1 cellular context compared by ENCODE assay signal in the genomic region with DNA sequence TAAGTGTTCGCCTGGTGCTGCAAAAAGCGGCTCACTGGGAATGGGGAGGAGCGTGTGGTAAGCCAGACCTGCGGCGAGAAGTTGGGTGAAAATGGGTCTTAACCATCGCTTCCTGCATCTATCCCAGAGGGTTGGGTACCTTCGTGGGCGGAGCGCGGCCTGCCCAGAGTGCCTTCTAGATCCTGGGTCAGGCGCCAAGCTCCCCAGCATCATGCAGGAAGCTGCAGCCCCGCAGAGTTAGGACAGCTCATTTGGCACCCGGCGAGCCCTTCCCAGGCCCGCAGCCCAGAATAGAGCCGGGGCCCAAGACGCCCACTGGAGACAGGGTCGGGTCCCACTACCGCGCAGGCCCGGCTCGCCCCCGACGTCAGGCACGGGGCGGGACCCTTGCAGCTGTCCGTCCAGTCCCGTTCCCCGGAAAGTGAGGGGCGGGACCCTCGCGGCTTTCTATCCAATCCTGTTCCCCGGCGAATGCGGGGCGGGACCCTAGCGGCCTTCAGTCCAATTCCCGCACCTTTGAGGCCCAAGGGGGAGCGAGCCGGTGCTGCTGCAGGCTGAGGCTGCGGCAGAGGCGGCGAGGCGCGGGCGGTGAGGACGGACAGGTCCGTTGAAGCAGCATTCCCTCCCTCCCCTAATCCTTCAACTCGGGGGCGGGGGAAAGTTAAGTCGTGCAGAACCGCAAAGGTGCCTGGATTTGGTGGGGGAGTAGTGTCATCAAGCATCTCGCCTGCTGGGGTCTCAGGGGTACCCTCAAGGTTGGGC.
TF ChIP-seq lines count a peak whose summit lies in the region.

A gene with protein sequence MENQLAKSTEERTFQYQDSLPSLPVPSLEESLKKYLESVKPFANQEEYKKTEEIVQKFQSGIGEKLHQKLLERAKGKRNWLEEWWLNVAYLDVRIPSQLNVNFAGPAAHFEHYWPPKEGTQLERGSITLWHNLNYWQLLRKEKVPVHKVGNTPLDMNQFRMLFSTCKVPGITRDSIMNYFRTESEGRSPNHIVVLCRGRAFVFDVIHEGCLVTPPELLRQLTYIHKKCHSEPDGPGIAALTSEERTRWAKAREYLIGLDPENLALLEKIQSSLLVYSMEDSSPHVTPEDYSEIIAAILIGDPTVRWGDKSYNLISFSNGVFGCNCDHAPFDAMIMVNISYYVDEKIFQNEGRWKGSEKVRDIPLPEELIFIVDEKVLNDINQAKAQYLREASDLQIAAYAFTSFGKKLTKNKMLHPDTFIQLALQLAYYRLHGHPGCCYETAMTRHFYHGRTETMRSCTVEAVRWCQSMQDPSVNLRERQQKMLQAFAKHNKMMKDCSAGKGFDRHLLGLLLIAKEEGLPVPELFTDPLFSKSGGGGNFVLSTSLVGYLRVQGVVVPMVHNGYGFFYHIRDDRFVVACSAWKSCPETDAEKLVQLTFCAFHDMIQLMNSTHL (plus strand): TSS at position 499 of the 762 bp plus-strand sequence. CDS start 3,405 bp downstream, outside the sequence.

TF ChIP-seq in K562, 482 proteins besides CTCF, POLR2A, EP300 and RAD21 (continued from another document and continues in another):
- TF ChIP-seq, protein P1, sequence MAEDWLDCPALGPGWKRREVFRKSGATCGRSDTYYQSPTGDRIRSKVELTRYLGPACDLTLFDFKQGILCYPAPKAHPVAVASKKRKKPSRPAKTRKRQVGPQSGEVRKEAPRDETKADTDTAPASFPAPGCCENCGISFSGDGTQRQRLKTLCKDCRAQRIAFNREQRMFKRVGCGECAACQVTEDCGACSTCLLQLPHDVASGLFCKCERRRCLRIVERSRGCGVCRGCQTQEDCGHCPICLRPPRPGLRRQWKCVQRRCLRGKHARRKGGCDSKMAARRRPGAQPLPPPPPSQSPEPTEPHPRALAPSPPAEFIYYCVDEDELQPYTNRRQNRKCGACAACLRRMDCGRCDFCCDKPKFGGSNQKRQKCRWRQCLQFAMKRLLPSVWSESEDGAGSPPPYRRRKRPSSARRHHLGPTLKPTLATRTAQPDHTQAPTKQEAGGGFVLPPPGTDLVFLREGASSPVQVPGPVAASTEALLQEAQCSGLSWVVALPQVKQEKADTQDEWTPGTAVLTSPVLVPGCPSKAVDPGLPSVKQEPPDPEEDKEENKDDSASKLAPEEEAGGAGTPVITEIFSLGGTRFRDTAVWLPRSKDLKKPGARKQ (CRISPR knock-in tag; IDR thresholded peaks at IDR 0.05) = no peak
- TF ChIP-seq ZNF253 (CRISPR knock-in tag; conservative IDR thresholded peaks at IDR 0.05) (no peak), MTF1 (CRISPR knock-in tag; IDR thresholded peaks at IDR 0.05; ENCODE audit: borderline replicate concordance) (no peak), CHD2 (IDR thresholded peaks at IDR 0.05; ENCODE audit: low read depth, low read length) (peak; percentile 61; the same call in 1 of the 2 replicates), EGR1 (conservative IDR thresholded peaks at IDR 0.05) (peak; percentile 73), EWSR1 (IDR thresholded peaks at IDR 0.05; ENCODE audit: borderline replicate concordance, low read depth, partially characterized antibody) (no peak), ZNF174 (CRISPR knock-in tag; IDR thresholded peaks at IDR 0.05) (no peak), ZBTB8A (IDR thresholded peaks at IDR 0.05; ENCODE audit: partially characterized antibody) (no peak), ZNF165 (CRISPR knock-in tag; IDR thresholded peaks at IDR 0.05; ENCODE audit: borderline replicate concordance) (no peak), ZNF766 (CRISPR knock-in tag; conservative IDR thresholded peaks at IDR 0.05) (no peak), XRCC3 (IDR thresholded peaks at IDR 0.05) (no peak), MBD2 (IDR thresholded peaks at IDR 0.05; ENCODE audit: borderline replicate concordance, low read depth) (peak; percentile 80; the same call in 1 of the 2 replicates), DPF2 (IDR thresholded peaks at IDR 0.05) (0 out of 2 replicates have a peak, but pooled peaks have one; percentile 12), HDAC2 (IDR thresholded peaks at IDR 0.05) (peak; percentile 55; the same call in 1 of the 2 replicates), SAP30 (IDR thresholded peaks at IDR 0.05; ENCODE audit: borderline replicate concordance, insufficient read depth, low read depth, low read length, poor library complexity, severe bottlenecking) (no peak), PHB (CRISPR knock-in tag; IDR thresholded peaks at IDR 0.05) (0 out of 2 replicates have a peak, but pooled peaks have one; percentile 22), PCBP1 (IDR thresholded peaks at IDR 0.05; ENCODE audit: low read depth, low read length, poor library complexity, severe bottlenecking) (no peak), TSC22D4 (tag; IDR thresholded peaks at IDR 0.05) (no peak), CAMTA2 (CRISPR knock-in tag; conservative IDR thresholded peaks at IDR 0.05) (no peak), KLF1 (tag; IDR thresholded peaks at IDR 0.05) (no peak), RCOR1 (IDR thresholded peaks at IDR 0.05; ENCODE audit: borderline replicate concordance in 1 of 2, low read depth in 2 of 2, low read length in 2 of 2) (peak in 1 of 2 experiments; percentile 38; a peak in 1 of 4 replicates), CBX3 (IDR thresholded peaks at IDR 0.05; ENCODE audit: borderline replicate concordance in 1 of 2, low read length in 2 of 2) (no peak), MIER1 (IDR thresholded peaks at IDR 0.05; ENCODE audit: low read depth) (no peak)
- TF ChIP-seq, protein P2, sequence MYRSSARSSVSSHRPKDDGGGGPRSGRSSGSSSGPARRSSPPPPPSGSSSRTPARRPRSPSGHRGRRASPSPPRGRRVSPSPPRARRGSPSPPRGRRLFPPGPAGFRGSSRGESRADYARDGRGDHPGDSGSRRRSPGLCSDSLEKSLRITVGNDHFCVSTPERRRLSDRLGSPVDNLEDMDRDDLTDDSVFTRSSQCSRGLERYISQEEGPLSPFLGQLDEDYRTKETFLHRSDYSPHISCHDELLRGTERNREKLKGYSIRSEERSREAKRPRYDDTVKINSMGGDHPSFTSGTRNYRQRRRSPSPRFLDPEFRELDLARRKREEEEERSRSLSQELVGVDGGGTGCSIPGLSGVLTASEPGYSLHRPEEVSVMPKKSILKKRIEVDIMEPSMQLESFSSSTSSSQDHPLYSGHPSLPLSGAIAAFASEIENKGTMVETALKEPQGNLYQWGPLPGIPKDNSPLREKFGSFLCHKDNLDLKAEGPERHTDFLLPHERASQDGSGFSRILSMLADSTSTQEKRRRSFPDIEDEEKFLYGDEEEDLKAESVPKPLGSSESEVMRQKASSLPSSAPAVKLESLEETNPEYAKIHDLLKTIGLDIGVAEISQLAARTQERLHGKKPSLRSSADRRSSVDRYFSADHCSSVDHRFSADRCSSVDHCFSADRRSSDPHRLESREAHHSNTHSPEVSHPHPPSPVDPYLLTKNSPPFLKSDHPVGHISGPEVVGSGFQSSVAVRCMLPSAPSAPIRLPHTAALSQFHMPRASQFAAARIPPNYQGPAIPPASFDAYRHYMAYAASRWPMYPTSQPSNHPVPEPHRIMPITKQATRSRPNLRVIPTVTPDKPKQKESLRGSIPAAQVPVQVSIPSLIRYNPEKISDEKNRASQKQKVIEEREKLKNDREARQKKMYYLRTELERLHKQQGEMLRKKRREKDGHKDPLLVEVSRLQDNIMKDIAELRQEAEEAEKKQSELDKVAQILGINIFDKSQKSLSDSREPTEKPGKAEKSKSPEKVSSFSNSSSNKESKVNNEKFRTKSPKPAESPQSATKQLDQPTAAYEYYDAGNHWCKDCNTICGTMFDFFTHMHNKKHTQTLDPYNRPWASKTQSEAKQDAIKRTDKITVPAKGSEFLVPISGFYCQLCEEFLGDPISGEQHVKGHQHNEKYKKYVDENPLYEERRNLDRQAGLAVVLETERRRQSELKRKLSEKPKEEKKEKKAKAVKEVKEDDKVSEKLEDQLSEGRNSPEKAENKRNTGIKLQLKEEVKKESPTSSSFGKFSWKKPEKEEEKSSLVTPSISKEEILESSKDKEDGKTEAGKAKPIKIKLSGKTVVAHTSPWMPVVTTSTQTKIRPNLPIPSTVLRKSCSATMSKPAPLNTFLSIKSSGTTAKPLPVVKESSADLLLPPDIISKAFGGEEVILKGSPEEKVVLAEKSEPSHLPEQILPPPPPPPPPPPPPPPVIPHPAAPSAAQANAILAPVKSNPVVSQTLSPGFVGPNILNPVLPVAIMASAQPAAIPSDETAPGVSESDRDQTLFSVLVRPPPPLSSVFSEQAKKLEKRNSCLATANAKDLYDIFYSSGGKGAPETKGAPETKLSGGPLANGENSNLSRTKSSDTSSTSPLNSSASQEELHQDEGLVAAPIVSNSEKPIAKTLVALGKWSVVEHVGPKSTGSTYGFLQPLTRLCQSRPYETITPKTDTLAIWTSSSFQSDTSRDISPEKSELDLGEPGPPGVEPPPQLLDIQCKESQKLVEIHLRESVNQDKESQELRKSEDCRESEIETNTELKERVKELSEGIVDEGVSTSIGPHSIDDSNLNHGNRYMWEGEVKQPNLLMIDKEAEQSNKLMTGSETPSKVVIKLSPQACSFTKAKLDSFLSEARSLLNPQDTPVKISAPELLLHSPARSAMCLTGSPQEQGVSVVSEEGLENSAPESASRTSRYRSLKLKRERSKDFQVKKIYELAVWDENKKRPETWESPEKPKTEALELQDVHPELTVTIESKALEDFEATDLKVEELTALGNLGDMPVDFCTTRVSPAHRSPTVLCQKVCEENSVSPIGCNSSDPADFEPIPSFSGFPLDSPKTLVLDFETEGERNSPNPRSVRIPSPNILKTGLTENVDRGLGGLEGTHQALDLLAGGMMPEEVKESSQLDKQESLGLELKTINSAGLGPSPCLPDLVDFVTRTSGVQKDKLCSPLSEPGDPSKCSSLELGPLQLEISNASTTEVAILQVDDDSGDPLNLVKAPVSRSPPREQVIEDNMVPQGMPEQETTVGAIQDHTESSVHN (IDR thresholded peaks at IDR 0.05; ENCODE audit: borderline replicate concordance in 1 of 2, low read depth in 1 of 2) = no peak
- TF ChIP-seq, protein P3, sequence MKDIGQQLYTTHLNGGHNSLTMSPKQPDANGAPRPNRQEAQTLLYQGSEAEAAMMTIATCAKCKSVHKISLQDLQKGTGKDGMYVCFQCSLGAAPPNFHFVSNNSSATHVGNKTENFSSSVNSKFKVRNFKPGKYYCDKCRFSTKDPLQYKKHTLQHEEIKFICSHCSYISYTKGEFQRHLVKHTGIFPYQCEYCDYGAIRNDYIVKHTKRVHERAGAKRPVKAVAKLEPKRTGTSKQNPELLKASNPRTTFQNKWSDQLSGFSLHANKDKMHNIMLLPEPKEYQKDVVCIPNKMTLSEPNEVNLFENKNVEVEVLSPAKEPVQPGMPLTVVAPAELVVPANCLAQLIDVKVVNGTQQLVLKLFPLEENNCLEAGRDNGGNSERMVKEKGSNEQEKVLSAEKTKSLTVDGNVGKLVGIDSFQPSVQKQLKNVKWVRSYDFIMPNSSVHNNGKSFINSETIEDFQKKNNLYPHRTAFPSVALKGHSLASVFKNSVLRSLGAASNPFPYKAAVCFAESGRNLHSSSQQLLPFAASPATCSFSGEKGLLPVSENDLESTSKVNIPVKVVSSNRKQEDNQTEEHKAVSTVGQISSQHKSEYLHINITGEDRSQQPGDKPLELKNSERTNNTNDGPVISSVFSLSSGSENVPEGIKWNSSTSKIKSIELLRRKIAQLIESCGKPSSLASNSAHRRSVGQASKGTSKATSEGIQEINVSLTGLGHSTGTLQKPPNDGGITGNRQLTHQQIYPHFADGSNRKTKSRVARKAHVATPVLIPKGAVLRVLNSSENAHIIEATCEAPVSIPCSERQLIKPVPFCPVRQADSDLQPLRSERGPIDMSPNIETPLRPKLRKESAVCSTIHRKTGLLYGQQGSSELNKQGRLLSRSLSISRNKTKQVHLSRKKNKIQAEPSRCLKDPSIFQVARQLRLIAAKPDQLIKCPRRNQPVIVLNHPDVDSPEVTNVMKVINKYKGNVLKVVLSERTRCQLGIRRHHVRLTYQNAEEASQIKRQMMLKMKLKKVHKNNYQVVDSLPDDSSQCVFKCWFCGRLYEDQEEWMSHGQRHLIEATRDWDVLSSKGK (CRISPR knock-in tag; IDR thresholded peaks at IDR 0.05) = no peak
- TF ChIP-seq, protein P4, sequence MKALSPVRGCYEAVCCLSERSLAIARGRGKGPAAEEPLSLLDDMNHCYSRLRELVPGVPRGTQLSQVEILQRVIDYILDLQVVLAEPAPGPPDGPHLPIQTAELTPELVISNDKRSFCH (CRISPR knock-in tag; IDR thresholded peaks at IDR 0.05) = no peak
- TF ChIP-seq, protein P4 (tag; IDR thresholded peaks at IDR 0.05) = no peak
- TF ChIP-seq, protein P5, sequence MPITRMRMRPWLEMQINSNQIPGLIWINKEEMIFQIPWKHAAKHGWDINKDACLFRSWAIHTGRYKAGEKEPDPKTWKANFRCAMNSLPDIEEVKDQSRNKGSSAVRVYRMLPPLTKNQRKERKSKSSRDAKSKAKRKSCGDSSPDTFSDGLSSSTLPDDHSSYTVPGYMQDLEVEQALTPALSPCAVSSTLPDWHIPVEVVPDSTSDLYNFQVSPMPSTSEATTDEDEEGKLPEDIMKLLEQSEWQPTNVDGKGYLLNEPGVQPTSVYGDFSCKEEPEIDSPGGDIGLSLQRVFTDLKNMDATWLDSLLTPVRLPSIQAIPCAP (CRISPR knock-in tag; IDR thresholded peaks at IDR 0.05; ENCODE audit: borderline replicate concordance) = no peak
- TF ChIP-seq, protein P6, sequence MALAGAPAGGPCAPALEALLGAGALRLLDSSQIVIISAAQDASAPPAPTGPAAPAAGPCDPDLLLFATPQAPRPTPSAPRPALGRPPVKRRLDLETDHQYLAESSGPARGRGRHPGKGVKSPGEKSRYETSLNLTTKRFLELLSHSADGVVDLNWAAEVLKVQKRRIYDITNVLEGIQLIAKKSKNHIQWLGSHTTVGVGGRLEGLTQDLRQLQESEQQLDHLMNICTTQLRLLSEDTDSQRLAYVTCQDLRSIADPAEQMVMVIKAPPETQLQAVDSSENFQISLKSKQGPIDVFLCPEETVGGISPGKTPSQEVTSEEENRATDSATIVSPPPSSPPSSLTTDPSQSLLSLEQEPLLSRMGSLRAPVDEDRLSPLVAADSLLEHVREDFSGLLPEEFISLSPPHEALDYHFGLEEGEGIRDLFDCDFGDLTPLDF (CRISPR knock-in tag; IDR thresholded peaks at IDR 0.05) = no peak
- TF ChIP-seq, protein P7, sequence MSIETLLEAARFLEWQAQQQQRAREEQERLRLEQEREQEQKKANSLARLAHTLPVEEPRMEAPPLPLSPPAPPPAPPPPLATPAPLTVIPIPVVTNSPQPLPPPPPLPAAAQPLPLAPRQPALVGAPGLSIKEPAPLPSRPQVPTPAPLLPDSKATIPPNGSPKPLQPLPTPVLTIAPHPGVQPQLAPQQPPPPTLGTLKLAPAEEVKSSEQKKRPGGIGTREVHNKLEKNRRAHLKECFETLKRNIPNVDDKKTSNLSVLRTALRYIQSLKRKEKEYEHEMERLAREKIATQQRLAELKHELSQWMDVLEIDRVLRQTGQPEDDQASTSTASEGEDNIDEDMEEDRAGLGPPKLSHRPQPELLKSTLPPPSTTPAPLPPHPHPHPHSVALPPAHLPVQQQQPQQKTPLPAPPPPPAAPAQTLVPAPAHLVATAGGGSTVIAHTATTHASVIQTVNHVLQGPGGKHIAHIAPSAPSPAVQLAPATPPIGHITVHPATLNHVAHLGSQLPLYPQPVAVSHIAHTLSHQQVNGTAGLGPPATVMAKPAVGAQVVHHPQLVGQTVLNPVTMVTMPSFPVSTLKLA (conservative IDR thresholded peaks at IDR 0.05) = 0 out of 4 replicates have a peak, but pooled peaks of 1 of the 2 experiments have one; percentile 5
- TF ChIP-seq, protein P8, sequence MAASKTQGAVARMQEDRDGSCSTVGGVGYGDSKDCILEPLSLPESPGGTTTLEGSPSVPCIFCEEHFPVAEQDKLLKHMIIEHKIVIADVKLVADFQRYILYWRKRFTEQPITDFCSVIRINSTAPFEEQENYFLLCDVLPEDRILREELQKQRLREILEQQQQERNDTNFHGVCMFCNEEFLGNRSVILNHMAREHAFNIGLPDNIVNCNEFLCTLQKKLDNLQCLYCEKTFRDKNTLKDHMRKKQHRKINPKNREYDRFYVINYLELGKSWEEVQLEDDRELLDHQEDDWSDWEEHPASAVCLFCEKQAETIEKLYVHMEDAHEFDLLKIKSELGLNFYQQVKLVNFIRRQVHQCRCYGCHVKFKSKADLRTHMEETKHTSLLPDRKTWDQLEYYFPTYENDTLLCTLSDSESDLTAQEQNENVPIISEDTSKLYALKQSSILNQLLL (CRISPR knock-in tag; IDR thresholded peaks at IDR 0.05; ENCODE audit: borderline replicate concordance) = no peak
